ENCODE assay signal across 8 cellular contexts in the genomic region with DNA sequence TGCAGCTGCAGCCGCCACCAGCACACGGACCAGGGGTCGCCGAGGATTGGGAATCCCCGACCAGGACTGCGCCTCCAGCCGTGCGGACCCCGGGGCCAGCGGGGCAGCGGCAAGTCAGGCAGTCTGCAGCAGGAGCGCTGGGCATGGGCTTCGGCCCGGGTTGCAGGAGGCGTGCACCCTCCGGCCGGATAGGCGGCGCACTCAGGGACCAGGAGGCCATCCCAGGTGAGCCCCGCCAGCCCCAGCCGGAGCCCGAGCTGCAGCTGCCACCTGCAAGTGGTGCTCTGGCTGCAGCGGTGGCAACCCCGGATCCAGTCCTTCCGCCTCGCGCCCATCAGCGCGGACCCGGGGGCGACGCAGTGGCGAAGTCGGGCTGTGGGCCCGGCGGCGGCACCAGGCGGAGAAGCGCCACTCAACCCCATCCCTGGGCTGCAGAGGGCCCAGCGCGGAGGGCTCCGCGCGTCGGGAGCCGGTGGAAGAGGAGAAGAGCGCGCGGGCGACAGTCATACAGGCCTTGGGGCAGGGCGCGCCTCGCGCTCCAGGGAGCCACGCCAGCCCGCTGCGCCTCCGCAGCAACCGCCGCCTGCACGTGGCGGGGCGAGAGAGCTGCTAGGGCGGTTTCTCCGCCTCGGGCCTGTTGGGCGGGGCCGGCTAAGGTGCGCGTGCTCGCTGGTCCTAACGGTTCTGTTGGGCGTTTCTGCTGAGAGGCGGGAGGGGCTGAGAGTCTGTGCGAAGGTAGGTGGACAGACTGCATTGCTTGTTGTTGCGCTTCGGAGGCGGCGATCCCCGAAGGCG.
A peak's percentile ranks its signal among the peaks of the same experiment; 100 is the strongest.
DNase-seq lines count a peak whose midpoint lies in the region; ATAC-seq and TF ChIP-seq lines count a peak whose summit lies in the region.

No MANE protein-coding gene starts in this region.

- intact Hi-C loops in transverse colon (cut with DNase I; ENCODE audit: low total_unique reads) = no loop called here

- no peaks in the 10 kb centered on the region for H3K9me3 ChIP-seq in T-helper 17 cell (ENCODE audit: control insufficient read depth, low read length, poor library complexity, severe bottlenecking)
- H3K9me3 ChIP-seq in duodenal mucosa (ENCODE audit: control insufficient read depth in 1 of 2, low read length in 2 of 2) = peaks cover 0 to 2% of the 10 kb centered on the region in 2 donors
- no peaks in the 10 kb centered on the region for H3K9me3 ChIP-seq in mucosa of rectum (ENCODE audit: control insufficient read depth in 2 of 2, low read length in 2 of 2)
- no peaks in the 10 kb centered on the region for H3K9me3 ChIP-seq in transverse colon

- H3K9ac ChIP-seq in duodenal mucosa (ENCODE audit: low read depth in 1 of 2, low read length in 2 of 2) (no peak overlapping the region), mucosa of rectum (ENCODE audit: low read depth in 1 of 2, low read length in 2 of 2) (no peak overlapping the region)

- H3K27ac Mint-ChIP-seq in T-helper 17 cell = no peak overlapping the region

- H3K36me3 ChIP-seq in duodenal mucosa (ENCODE audit: control insufficient read depth in 1 of 2, insufficient read depth in 2 of 2, low read length in 2 of 2) (no peaks in the 10 kb centered on the region), mucosa of rectum (ENCODE audit: control insufficient read depth in 2 of 2, insufficient read depth in 2 of 2, low read length in 2 of 2) (no peaks in the 10 kb centered on the region), transverse colon (no peaks in the 10 kb centered on the region)

- no peak for TF ChIP-seq POLR2A in transverse colon (IDR thresholded peaks at IDR 0.05)

- no peak overlapping the region for H3K27ac ChIP-seq in duodenal mucosa (ENCODE audit: low read depth, low read length)
- peak overlapping the region in 1 of 2 donors; percentile 32 for H3K27ac ChIP-seq in mucosa of rectum (ENCODE audit: low read depth in 2 of 2, low read length in 2 of 2)
- peak overlapping the region in 2 of 4 donors; percentile 44 to 56 for H3K27ac ChIP-seq in transverse colon

- TF ChIP-seq EP300 in transverse colon (IDR thresholded peaks at IDR 0.05; ENCODE audit: low read depth) = no peak

- ATAC-seq in HG03432 (IDR thresholded peaks at IDR 0.05; ENCODE audit: unreplicated experiment) (peak; percentile 91), T-helper 17 cell (no peak), HG03280 (IDR thresholded peaks at IDR 0.05; ENCODE audit: unreplicated experiment) (no peak), GM18870 (IDR thresholded peaks at IDR 0.05; ENCODE audit: unreplicated experiment) (no peak)

- peak overlapping the region; percentile 70 for H3K4me3 Mint-ChIP-seq in T-helper 17 cell

- DNase-seq in DMS53 treated with DMSO at 0.1 percent for 48 hours (lab: John Stamatoyannopoulos, UW; ENCODE audit: unreplicated experiment) = peak; percentile 69
- DNase-seq in T-helper 17 cell = no peak
- DNase-seq in transverse colon = peak; percentile 72

- peaks cover 8% of the 10 kb centered on the region for H3K36me3 Mint-ChIP-seq in T-helper 17 cell (ENCODE audit: low read depth)

- H3K27me3 ChIP-seq in duodenal mucosa (ENCODE audit: control insufficient read depth in 1 of 2, insufficient read depth in 2 of 2, low read length in 2 of 2) (peaks cover 0 to 16% of the 10 kb centered on the region in 2 donors), mucosa of rectum (ENCODE audit: control insufficient read depth in 2 of 2, insufficient read depth in 2 of 2, low read length in 2 of 2) (peaks cover 0 to 3% of the 10 kb centered on the region in 2 donors), transverse colon (peaks cover 29% of the 10 kb centered on the region)

- in situ Hi-C loops in transverse colon (cut with MboI; ENCODE audit: low pct_ligation_motif_present in 1 of 4, low pct_unique_long_range_greater_than_20kb in 1 of 4, low sequenced_read_pairs in 3 of 4) = no loop called here

- WGBS in transverse colon (ENCODE audit: low coverage in 1 of 2), 2 donors = 23% methylated on average over 50 of the region's 81 CpGs; no CpG with 5 or more reads in 1 of the 2 donors

- no peaks in the 10 kb centered on the region for H3K4me1 Mint-ChIP-seq in T-helper 17 cell

- H3K4me1 ChIP-seq in duodenal mucosa (ENCODE audit: control insufficient read depth in 1 of 2, insufficient read depth in 2 of 2, low read length in 2 of 2) = no peaks in the 10 kb centered on the region
- H3K4me1 ChIP-seq in mucosa of rectum (ENCODE audit: control insufficient read depth in 2 of 2, insufficient read depth in 2 of 2, low read length in 2 of 2) = no peaks in the 10 kb centered on the region
- H3K4me1 ChIP-seq in transverse colon = peaks cover 0 to 12% (median 9%) of the 10 kb centered on the region in 4 donors

- H3K4me3 ChIP-seq in duodenal mucosa (ENCODE audit: low read depth in 1 of 2, low read length in 2 of 2) (peak overlapping the region; percentile 29 to 37), mucosa of rectum (ENCODE audit: low read length in 2 of 2) (peak overlapping the region; percentile 43 to 60), transverse colon (peak overlapping the region in 2 of 4 donors; percentile 8 to 34)

- TF ChIP-seq CTCF in transverse colon (IDR thresholded peaks at IDR 0.05) = no peak

- peaks cover 33% of the 10 kb centered on the region for H3K27me3 Mint-ChIP-seq in T-helper 17 cell

Comparison
In these comparisons a context has a peak if more than half of its experiments do, and no peak if none do; other contexts are left out.
1. DNase-seq: peak in DMS53 treated with DMSO at 0.1 percent for 48 hours (single experiment) and transverse colon (single experiment); none in T-helper 17 cell (0 of 3).